ENCODE assay signal across 8 cellular contexts in genomic region chr3:180601688-180602666, GRCh38. TPM values are rescaled to one million over a fixed set of nuclear protein-coding genes. Genes with fewer than 3 reads are reported as not detected.
DNase-seq lines count a peak whose midpoint lies in the region; ATAC-seq, FAIRE-seq and TF ChIP-seq lines count a peak whose summit lies in the region.

TSS of gene TTC14 (plus strand) at chr3:180602163. CDS start at chr3:180602262, 99 bp downstream.

- no peak within 1 kb of the TSS for H2AK5ac ChIP-seq in H9 (ENCODE audit: insufficient read length, low read length)

- H3K36me3 ChIP-seq in MM.1S (replicated peaks; ENCODE audit: insufficient read depth, low read length) (peaks cover 21% of the 10 kb centered on the region; the same call in 1 of the 2 replicates), neural progenitor cell (peaks cover 37% of the 10 kb centered on the region)

- no peaks in the 10 kb centered on the region for H3K4me1 ChIP-seq in H9 (ENCODE audit: insufficient read depth, low read length)
- peaks cover 8% of the 10 kb centered on the region for H3K4me1 ChIP-seq in MM.1S (ENCODE audit: low read length)
- no peaks in the 10 kb centered on the region for H3K4me1 ChIP-seq in foreskin keratinocyte
- peaks cover 9% of the 10 kb centered on the region for H3K4me1 ChIP-seq in neural progenitor cell

- H3K9ac ChIP-seq in H9 (ENCODE audit: extremely low read depth, insufficient read length, low read length) (peak within 1 kb of the TSS; percentile 73), MM.1S (ENCODE audit: low read length) (peak within 1 kb of the TSS; percentile 71), neural progenitor cell (peak within 1 kb of the TSS; percentile 71)

- no peaks in the 10 kb centered on the region for H3K9me2 ChIP-seq in MM.1S (replicated peaks; ENCODE audit: insufficient read depth, low read length)

- no CpG with 5 or more reads among the region's 70 CpGs for WGBS in H9 (ENCODE audit: extremely low coverage, insufficient read length, low lambda C conversion rate)

- H3K79me2 ChIP-seq in H9 (ENCODE audit: insufficient read depth, low read length): no peaks in the 10 kb centered on the region; the same call in 1 of the 2 replicates
- H3K79me2 ChIP-seq in MM.1S (ENCODE audit: low read length): peaks cover 22% of the 10 kb centered on the region
- peaks cover 26% of the 10 kb centered on the region for H3K79me2 ChIP-seq in neural progenitor cell (ENCODE audit: low read depth)

- peak within 1 kb of the TSS; percentile 63 for H3K14ac ChIP-seq in H9 (ENCODE audit: insufficient read depth, low read length)

- peaks cover 21% of the 10 kb centered on the region for H3F3A ChIP-seq in MM.1S (ENCODE audit: insufficient read depth, low read length)
- H3F3A ChIP-seq in neural progenitor cell (ENCODE audit: low read depth): peaks cover 15% of the 10 kb centered on the region

- H3K4ac ChIP-seq in H9 (ENCODE audit: low read depth, low read length): no peak within 1 kb of the TSS

- peak; percentile 98 for FAIRE-seq in G401.6 (lab: Jason Lieb, UNC)

- peaks cover 12 to 32% (median 27%) of the 10 kb centered on the region in 3 experiments; a peak in 6 of 7 replicates for H3K36me3 Mint-ChIP-seq in H9 (ENCODE audit: insufficient read depth in 1 of 3, low read depth in 3 of 3)
- peaks cover 9% of the 10 kb centered on the region for H3K36me3 Mint-ChIP-seq in neural progenitor cell

- no peaks in the 10 kb centered on the region for H3K79me1 ChIP-seq in H9 (ENCODE audit: insufficient read depth, low read depth, low read length, poor library complexity, severe bottlenecking)

- ATAC-seq in foreskin keratinocyte: peak; percentile 95

- peaks cover 6 to 14% of the 10 kb centered on the region in 2 experiments for H3K4me1 Mint-ChIP-seq in H9
- H3K4me1 Mint-ChIP-seq in neural progenitor cell: peaks cover 9% of the 10 kb centered on the region

- no peak within 1 kb of the TSS for H2BK12ac ChIP-seq in H9 (ENCODE audit: insufficient read length, low read depth, low read length)

- H2BK20ac ChIP-seq in H9 (ENCODE audit: low read depth, low read length, poor library complexity, severe bottlenecking): no peak within 1 kb of the TSS

- no peak within 1 kb of the TSS for H3K56ac ChIP-seq in H9 (ENCODE audit: insufficient read length, low read depth, low read length)

- H3K4me3 ChIP-seq in MM.1S (ENCODE audit: low read length): peak within 1 kb of the TSS; percentile 80
- peak within 1 kb of the TSS; percentile 93 for H3K4me3 ChIP-seq in neural progenitor cell

- peak within 1 kb of the TSS; percentile 92 to 97 for H3K4me3 Mint-ChIP-seq in H9
- peak within 1 kb of the TSS; percentile 98 for H3K4me3 Mint-ChIP-seq in neural progenitor cell

- H3K23me2 ChIP-seq in H9 (ENCODE audit: insufficient read length, low read depth, low read length, poor library complexity, severe bottlenecking): peaks cover 4% of the 10 kb centered on the region

- H3T11ph ChIP-seq in H9 (ENCODE audit: low read length): no peak within 1 kb of the TSS

- no peaks in the 10 kb centered on the region for H4K20me1 ChIP-seq in H9 (ENCODE audit: control insufficient read depth, insufficient read depth, insufficient read length)
- H4K20me1 ChIP-seq in MM.1S (ENCODE audit: insufficient read depth, low read length): no peaks in the 10 kb centered on the region
- H4K20me1 ChIP-seq in neural progenitor cell (ENCODE audit: low read depth): peaks cover 3% of the 10 kb centered on the region

- peak within 1 kb of the TSS; percentile 44 to 95 (median 89) for H3K27ac Mint-ChIP-seq in H9
- peak within 1 kb of the TSS; percentile 92 for H3K27ac Mint-ChIP-seq in neural progenitor cell

- H3K23ac ChIP-seq in H9 (ENCODE audit: insufficient read length, low read depth, low read length): no peak within 1 kb of the TSS

- no peak within 1 kb of the TSS for H4K91ac ChIP-seq in H9 (ENCODE audit: insufficient read length, low read depth, low read length)

- no peaks in the 10 kb centered on the region for H3K9me3 Mint-ChIP-seq in H9
- no peaks in the 10 kb centered on the region for H3K9me3 Mint-ChIP-seq in neural progenitor cell

- DNase-seq in H9 (peak; percentile 96), MM.1S (peak; percentile 98), SIG-M5 treated with dmso at 0.1 percent for 504 hours (lab: John Stamatoyannopoulos, UW; ENCODE audit: unreplicated experiment) (peak; percentile 98), activated gamma-delta T cell treated with Interleukin-2 at 50 U/mL for 16 hours (peak; percentile 91), foreskin keratinocyte (peak; percentile 89 to 94), neural progenitor cell (ENCODE audit: low spot score) (peak; percentile 86), stromal cell of bone marrow (ENCODE audit: low read depth) (peak; percentile 92)

- H3K27ac ChIP-seq in H9 (ENCODE audit: insufficient read length, low read depth, low read length) (no peak within 1 kb of the TSS), MM.1S (ENCODE audit: low read length) (peak within 1 kb of the TSS; percentile 73), foreskin keratinocyte (peak within 1 kb of the TSS; percentile 73), neural progenitor cell (peak within 1 kb of the TSS; percentile 84)

- H4K8ac ChIP-seq in H9 (replicated peaks; ENCODE audit: insufficient read length, low read depth, low read length): no peak within 1 kb of the TSS

- peak within 1 kb of the TSS; percentile 49 for H4K5ac ChIP-seq in H9 (ENCODE audit: insufficient read length, low read depth, low read length)

- peaks cover 34% of the 10 kb centered on the region for H3K27me3 Mint-ChIP-seq in H9 (ENCODE audit: low read depth)
- H3K27me3 Mint-ChIP-seq in neural progenitor cell (ENCODE audit: insufficient read depth, low read depth): no peaks in the 10 kb centered on the region

- H3K27me3 ChIP-seq in H9 (ENCODE audit: insufficient read depth, low read length): no peaks in the 10 kb centered on the region
- no peaks in the 10 kb centered on the region for H3K27me3 ChIP-seq in MM.1S (replicated peaks; ENCODE audit: insufficient read depth, low read length)
- H3K27me3 ChIP-seq in foreskin keratinocyte: no peaks in the 10 kb centered on the region
- peaks cover 38% of the 10 kb centered on the region for H3K27me3 ChIP-seq in neural progenitor cell

- H2BK5ac ChIP-seq in H9 (ENCODE audit: insufficient read length, low read length): no peak within 1 kb of the TSS

- no peak within 1 kb of the TSS for H2BK15ac ChIP-seq in H9 (ENCODE audit: low read depth, low read length)

- H3K4me2 ChIP-seq in H9 (ENCODE audit: insufficient read depth, insufficient read length, low read length): peak within 1 kb of the TSS; percentile 79
- peak within 1 kb of the TSS; percentile 67 for H3K4me2 ChIP-seq in MM.1S (ENCODE audit: low read depth, low read length)
- peak within 1 kb of the TSS; percentile 83 for H3K4me2 ChIP-seq in neural progenitor cell

- no peaks in the 10 kb centered on the region for H3K9me3 ChIP-seq in H9 (ENCODE audit: control insufficient read depth, low read depth, low read length)
- no peaks in the 10 kb centered on the region for H3K9me3 ChIP-seq in MM.1S (replicated peaks; ENCODE audit: insufficient read depth, low read length)
- H3K9me3 ChIP-seq in neural progenitor cell (ENCODE audit: low read depth): no peaks in the 10 kb centered on the region

- H3K18ac ChIP-seq in H9 (ENCODE audit: insufficient read length, low read depth, low read length): no peak within 1 kb of the TSS

- TF ChIP-seq CTCF in H9 (conservative IDR thresholded peaks at IDR 0.05) (no peak), MM.1S (IDR thresholded peaks at IDR 0.05; ENCODE audit: low read length) (peak; percentile 31), foreskin keratinocyte (conservative IDR thresholded peaks at IDR 0.05) (peak; percentile 3), neural progenitor cell (IDR thresholded peaks at IDR 0.05) (peak; percentile 29)

- H2AFZ ChIP-seq in H9 (ENCODE audit: low read length) (peak within 1 kb of the TSS; percentile 79), MM.1S (ENCODE audit: low read length) (peak within 1 kb of the TSS; percentile 99), neural progenitor cell (replicated peaks) (peak within 1 kb of the TSS; percentile 94)

- no peak within 1 kb of the TSS for H2BK120ac ChIP-seq in H9 (ENCODE audit: low read depth, low read length, poor library complexity, severe bottlenecking)

RNA-seq across cellular contexts. Expression of gene TTC14, which starts in this region (rescaled TPM):
- total RNA-seq in H9 (2021) (28.4 and 30.4 TPM in 2 replicates), foreskin keratinocyte (11.6 and 12.2 TPM in 2 replicates), neural progenitor cell (ENCODE audit: low replicate concordance) (64.2 and 90.3 TPM in 2 replicates)
- polyA plus RNA-seq in foreskin keratinocyte: 4.8 and 5.0 TPM in 2 replicates
